ENCODE assay signal across 1 cellular context in genomic region chr10:126115021-126115610, GRCh38.
TF ChIP-seq lines count a peak whose summit lies in the region.

No MANE protein-coding gene starts in this region.

TF ChIP-seq in GM23338, 12 proteins besides CTCF, POLR2A, EP300 and RAD21 (continued from another document):
- TF ChIP-seq, protein P1, sequence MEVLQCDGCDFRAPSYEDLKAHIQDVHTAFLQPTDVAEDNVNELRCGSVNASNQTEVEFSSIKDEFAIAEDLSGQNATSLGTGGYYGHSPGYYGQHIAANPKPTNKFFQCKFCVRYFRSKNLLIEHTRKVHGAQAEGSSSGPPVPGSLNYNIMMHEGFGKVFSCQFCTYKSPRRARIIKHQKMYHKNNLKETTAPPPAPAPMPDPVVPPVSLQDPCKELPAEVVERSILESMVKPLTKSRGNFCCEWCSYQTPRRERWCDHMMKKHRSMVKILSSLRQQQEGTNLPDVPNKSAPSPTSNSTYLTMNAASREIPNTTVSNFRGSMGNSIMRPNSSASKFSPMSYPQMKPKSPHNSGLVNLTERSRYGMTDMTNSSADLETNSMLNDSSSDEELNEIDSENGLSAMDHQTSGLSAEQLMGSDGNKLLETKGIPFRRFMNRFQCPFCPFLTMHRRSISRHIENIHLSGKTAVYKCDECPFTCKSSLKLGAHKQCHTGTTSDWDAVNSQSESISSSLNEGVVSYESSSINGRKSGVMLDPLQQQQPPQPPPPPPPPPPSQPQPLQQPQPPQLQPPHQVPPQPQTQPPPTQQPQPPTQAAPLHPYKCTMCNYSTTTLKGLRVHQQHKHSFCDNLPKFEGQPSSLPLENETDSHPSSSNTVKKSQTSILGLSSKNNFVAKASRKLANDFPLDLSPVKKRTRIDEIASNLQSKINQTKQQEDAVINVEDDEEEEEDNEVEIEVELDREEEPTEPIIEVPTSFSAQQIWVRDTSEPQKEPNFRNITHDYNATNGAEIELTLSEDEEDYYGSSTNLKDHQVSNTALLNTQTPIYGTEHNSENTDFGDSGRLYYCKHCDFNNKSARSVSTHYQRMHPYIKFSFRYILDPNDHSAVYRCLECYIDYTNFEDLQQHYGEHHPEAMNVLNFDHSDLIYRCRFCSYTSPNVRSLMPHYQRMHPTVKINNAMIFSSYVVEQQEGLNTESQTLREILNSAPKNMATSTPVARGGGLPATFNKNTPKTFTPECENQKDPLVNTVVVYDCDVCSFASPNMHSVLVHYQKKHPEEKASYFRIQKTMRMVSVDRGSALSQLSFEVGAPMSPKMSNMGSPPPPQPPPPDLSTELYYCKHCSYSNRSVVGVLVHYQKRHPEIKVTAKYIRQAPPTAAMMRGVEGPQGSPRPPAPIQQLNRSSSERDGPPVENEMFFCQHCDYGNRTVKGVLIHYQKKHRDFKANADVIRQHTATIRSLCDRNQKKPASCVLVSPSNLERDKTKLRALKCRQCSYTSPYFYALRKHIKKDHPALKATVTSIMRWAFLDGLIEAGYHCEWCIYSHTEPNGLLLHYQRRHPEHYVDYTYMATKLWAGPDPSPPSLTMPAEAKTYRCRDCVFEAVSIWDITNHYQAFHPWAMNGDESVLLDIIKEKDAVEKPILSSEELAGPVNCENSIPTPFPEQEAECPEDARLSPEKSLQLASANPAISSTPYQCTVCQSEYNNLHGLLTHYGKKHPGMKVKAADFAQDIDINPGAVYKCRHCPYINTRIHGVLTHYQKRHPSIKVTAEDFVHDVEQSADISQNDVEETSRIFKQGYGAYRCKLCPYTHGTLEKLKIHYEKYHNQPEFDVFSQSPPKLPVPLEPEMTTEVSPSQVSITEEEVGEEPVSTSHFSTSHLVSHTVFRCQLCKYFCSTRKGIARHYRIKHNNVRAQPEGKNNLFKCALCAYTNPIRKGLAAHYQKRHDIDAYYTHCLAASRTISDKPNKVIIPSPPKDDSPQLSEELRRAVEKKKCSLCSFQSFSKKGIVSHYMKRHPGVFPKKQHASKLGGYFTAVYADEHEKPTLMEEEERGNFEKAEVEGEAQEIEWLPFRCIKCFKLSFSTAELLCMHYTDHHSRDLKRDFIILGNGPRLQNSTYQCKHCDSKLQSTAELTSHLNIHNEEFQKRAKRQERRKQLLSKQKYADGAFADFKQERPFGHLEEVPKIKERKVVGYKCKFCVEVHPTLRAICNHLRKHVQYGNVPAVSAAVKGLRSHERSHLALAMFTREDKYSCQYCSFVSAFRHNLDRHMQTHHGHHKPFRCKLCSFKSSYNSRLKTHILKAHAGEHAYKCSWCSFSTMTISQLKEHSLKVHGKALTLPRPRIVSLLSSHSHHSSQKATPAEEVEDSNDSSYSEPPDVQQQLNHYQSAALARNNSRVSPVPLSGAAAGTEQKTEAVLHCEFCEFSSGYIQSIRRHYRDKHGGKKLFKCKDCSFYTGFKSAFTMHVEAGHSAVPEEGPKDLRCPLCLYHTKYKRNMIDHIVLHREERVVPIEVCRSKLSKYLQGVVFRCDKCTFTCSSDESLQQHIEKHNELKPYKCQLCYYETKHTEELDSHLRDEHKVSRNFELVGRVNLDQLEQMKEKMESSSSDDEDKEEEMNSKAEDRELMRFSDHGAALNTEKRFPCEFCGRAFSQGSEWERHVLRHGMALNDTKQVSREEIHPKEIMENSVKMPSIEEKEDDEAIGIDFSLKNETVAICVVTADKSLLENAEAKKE (CRISPR knock-in tag; IDR thresholded peaks at IDR 0.05), result no peak
- TF ChIP-seq NANOG (IDR thresholded peaks at IDR 0.05; ENCODE audit: borderline replicate concordance) (no peak), POLR2AphosphoS5 (IDR thresholded peaks at IDR 0.05; ENCODE audit: low read depth) (no peak), ZNF331 (CRISPR knock-in tag; IDR thresholded peaks at IDR 0.05; ENCODE audit: low read depth) (no peak), ZNF114 (CRISPR knock-in tag; IDR thresholded peaks at IDR 0.05) (no peak), EZH2phosphoT487 (IDR thresholded peaks at IDR 0.05; ENCODE audit: unreplicated experiment) (no peak)
- TF ChIP-seq, protein P2, sequence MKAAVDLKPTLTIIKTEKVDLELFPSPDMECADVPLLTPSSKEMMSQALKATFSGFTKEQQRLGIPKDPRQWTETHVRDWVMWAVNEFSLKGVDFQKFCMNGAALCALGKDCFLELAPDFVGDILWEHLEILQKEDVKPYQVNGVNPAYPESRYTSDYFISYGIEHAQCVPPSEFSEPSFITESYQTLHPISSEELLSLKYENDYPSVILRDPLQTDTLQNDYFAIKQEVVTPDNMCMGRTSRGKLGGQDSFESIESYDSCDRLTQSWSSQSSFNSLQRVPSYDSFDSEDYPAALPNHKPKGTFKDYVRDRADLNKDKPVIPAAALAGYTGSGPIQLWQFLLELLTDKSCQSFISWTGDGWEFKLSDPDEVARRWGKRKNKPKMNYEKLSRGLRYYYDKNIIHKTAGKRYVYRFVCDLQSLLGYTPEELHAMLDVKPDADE (IDR thresholded peaks at IDR 0.05), result no peak
TF ChIP-seq in GM23338: peak in this region for 0.
